ENCODE assay signal across 7 cellular contexts in the genomic region with DNA sequence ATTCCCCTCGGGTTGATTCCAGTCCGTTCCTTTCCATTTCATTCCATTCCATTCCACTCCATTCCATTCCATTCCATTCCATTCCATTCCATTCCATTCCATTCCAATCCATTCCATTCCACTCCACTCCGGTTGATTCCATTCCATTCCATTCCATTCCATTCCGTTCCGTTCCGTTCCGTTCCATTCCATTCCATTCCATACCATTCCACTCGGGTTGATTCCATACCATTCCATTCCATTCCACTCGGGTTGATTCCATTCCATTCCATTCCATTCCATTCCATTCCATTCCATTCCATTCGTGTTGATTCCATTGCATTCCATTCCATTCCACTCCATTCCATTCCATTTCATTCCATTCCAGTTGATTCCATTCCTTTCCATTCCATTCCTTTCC.
DNase-seq lines count a peak whose midpoint lies in the region; ATAC-seq and TF ChIP-seq lines count a peak whose summit lies in the region.
"Not testable (repeated sequence)": the region's sequence is repeated elsewhere in the genome, so short reads cannot be mapped to it uniquely, and the experiment has no call there.

No MANE protein-coding gene starts in this region.

- not testable (repeated sequence) for DNase-seq in Right ventricle myocardium superior
- DNase-seq in osteocyte (ENCODE audit: extremely low spot score, unreplicated experiment) = peak; percentile 85

- intact Hi-C loops in Right ventricle myocardium superior (cut with DNase I) = not testable (repeated sequence)

- not testable (repeated sequence) for H3K4me1 Mint-ChIP-seq in osteocyte (ENCODE audit: unreplicated experiment)

- not testable (repeated sequence) for TF ChIP-seq CTCF in osteocyte (IDR thresholded peaks at IDR 0.05)

- not testable (repeated sequence) for H3K27ac Mint-ChIP-seq in osteocyte (ENCODE audit: unreplicated experiment)

- not testable (repeated sequence) for H3K4me3 Mint-ChIP-seq in osteocyte (ENCODE audit: unreplicated experiment)

- peaks cover 59% of the 10 kb centered on the region for H3K9me3 Mint-ChIP-seq in osteocyte (ENCODE audit: unreplicated experiment)

- ATAC-seq in GM18873 (IDR thresholded peaks at IDR 0.05; ENCODE audit: low FRiP score, unreplicated experiment) (peak; percentile 36), GM21528 (IDR thresholded peaks at IDR 0.05; ENCODE audit: low FRiP score, unreplicated experiment) (peak; percentile 43), HG02885 (IDR thresholded peaks at IDR 0.05; ENCODE audit: poor library complexity, unreplicated experiment) (peak; percentile 37), HG03439 (IDR thresholded peaks at IDR 0.05; ENCODE audit: unreplicated experiment) (peak; percentile 36), Right ventricle myocardium superior (ENCODE audit: poor library complexity) (peak; percentile 78)
- ATAC-seq in activated CD4-positive, CD25-positive, alpha-beta regulatory T cell treated with anti-CD3 and anti-CD28 coated beads, Interleukin-2, amount 50 U/mL, for 24 hours = peak; percentile 62 to 66

- not testable (repeated sequence) for H3K27me3 Mint-ChIP-seq in osteocyte (ENCODE audit: unreplicated experiment)

- peaks cover 22% of the 10 kb centered on the region for H3K36me3 Mint-ChIP-seq in osteocyte (ENCODE audit: unreplicated experiment)
